ENCODE assay signal across 14 cellular contexts in genomic region chr2:1741851-1742250, GRCh38. TPM values are rescaled to one million over a fixed set of nuclear protein-coding genes. Genes with fewer than 3 reads are reported as not detected.
DNase-seq lines count a peak whose midpoint lies in the region; ATAC-seq, FAIRE-seq and TF ChIP-seq lines count a peak whose summit lies in the region.
"Had no signal": no experiment of that assay in that cellular context is flagged by ENCODE, and none has a peak within 500 bp of the region (broad histone marks: within the 10 kb centered on the region; RNA-seq: fewer than 3 reads in every experiment).

No MANE protein-coding gene starts in this region.

- no peak overlapping the region for H2AFZ ChIP-seq in H1 (ENCODE audit: low read length)
- no peak overlapping the region for H2AFZ ChIP-seq in MM.1S (ENCODE audit: low read length)

- no peak overlapping the region for H4K91ac ChIP-seq in H1 (replicated peaks; ENCODE audit: insufficient read length, low read length)

- peaks cover 0 to under 1% (median 0%) of the 10 kb centered on the region in 5 donors for H3K36me3 Mint-ChIP-seq in naive thymus-derived CD4-positive, alpha-beta T cell

- peak overlapping the region; percentile 67 to 73; a peak in 3 of 4 replicates for H3K4me2 ChIP-seq in H1 (ENCODE audit: insufficient read depth in 1 of 2, low read depth in 2 of 2, low read length in 2 of 2)
- H3K4me2 ChIP-seq in MM.1S (ENCODE audit: low read depth, low read length), result no peak overlapping the region

- no peak overlapping the region for H2BK5ac ChIP-seq in H1 (ENCODE audit: low read depth, low read length)

- POLR2A ChIA-PET in H1 (lab: Charles Lee; ENCODE audit: partially characterized antibody), result interaction anchor here (1.1 to 2.4 kb wide), 10 partner anchors 9 to 148 kb away, joined by 3 to 8 read pairs (median 4); no protein-coding TSS in a partner anchor
- POLR2A ChIA-PET in naive thymus-derived CD4-positive, alpha-beta T cell (lab: Charles Lee), result no interaction called here

- no peak overlapping the region for H4K5ac ChIP-seq in H1 (ENCODE audit: insufficient read length, low read depth, low read length)

- H3K79me1 ChIP-seq in H1 (ENCODE audit: low read depth, low read length), result peaks cover 9% of the 10 kb centered on the region

- no peak for ATAC-seq in heart right ventricle
- ATAC-seq in Right ventricle myocardium inferior, result no peak
- ATAC-seq in naive thymus-derived CD4-positive, alpha-beta T cell, result no peak
- no peak for ATAC-seq in GM19463 (IDR thresholded peaks at IDR 0.05; ENCODE audit: unreplicated experiment)
- no peak for ATAC-seq in GM19397 (IDR thresholded peaks at IDR 0.05; ENCODE audit: unreplicated experiment)

- H2BK12ac ChIP-seq in H1 (ENCODE audit: low read depth, low read length), result peak overlapping the region; percentile 32; the same call in 1 of the 2 replicates

- H2BK15ac ChIP-seq in H1 (ENCODE audit: low read length), result no peak overlapping the region

- intact Hi-C loops in heart right ventricle (cut with DNase I), result loop anchor here in 8 of 10 donors (2.0 to 10.0 kb wide), 9 partner anchors 25 to 151 kb away; no protein-coding TSS in a partner anchor
- intact Hi-C loops in Right ventricle myocardium inferior (cut with DNase I), result loop anchor here (2.0 kb wide), 2 partner anchors 21 to 33 kb away; no protein-coding TSS in a partner anchor
- intact Hi-C loops in naive thymus-derived CD4-positive, alpha-beta T cell (cut with micrococcal nuclease), result no loop called here

- no peak overlapping the region for H2AK5ac ChIP-seq in H1 (ENCODE audit: low read depth, low read length)

- H3K79me2 ChIP-seq in H1 (ENCODE audit: control insufficient read depth in 1 of 2, insufficient read depth in 2 of 2, low read length in 2 of 2) (peaks cover 7 to 56% of the 10 kb centered on the region in 2 experiments), MM.1S (ENCODE audit: low read length) (no peaks in the 10 kb centered on the region)

- peaks cover 27 to 46% (median 42%) of the 10 kb centered on the region in 5 donors for H3K27me3 Mint-ChIP-seq in naive thymus-derived CD4-positive, alpha-beta T cell

- no peak overlapping the region for H3K56ac ChIP-seq in H1 (replicated peaks; ENCODE audit: insufficient read length, low read depth, low read length)

- no peak for TF ChIP-seq RAD21 in H1 (IDR thresholded peaks at IDR 0.05 in 1 of 2, conservative IDR thresholded peaks at IDR 0.05 in 1 of 2; ENCODE audit: low read depth in 2 of 2, low read length in 2 of 2)

- 0 out of 2 replicates have a peak overlapping the region, but pooled peaks have one; percentile 38 for H2BK20ac ChIP-seq in H1 (ENCODE audit: low read length)

- no peak overlapping the region for H3K18ac ChIP-seq in H1 (ENCODE audit: extremely low read depth, low read length)

- H2BK120ac ChIP-seq in H1 (replicated peaks; ENCODE audit: low read depth, low read length), result no peak overlapping the region

- TF ChIP-seq CTCF in heart right ventricle (IDR thresholded peaks at IDR 0.05), result no peak
- TF ChIP-seq CTCF in H1 (IDR thresholded peaks at IDR 0.05; ENCODE audit: control extremely low read depth in 1 of 3, insufficient read depth in 1 of 3, low read depth in 1 of 3, low read length in 3 of 3), result no peak
- no peak for TF ChIP-seq CTCF in MM.1S (IDR thresholded peaks at IDR 0.05; ENCODE audit: low read length)

- H4K20me1 ChIP-seq in H1 (replicated peaks in 1 of 2; ENCODE audit: control insufficient read depth in 1 of 2, insufficient read depth in 2 of 2, low read length in 2 of 2) (peaks cover 0 to 20% of the 10 kb centered on the region in 2 experiments), MM.1S (ENCODE audit: insufficient read depth, low read length) (no peaks in the 10 kb centered on the region)

- H3K36me3 ChIP-seq in heart right ventricle (peaks cover 0 to 6% (median 0%) of the 10 kb centered on the region in 9 donors), H1 (ENCODE audit: control insufficient read depth in 2 of 4, insufficient read depth in 4 of 4, low read length in 3 of 4) (no peaks in the 10 kb centered on the region; a peak in 1 of 8 replicates), MM.1S (replicated peaks; ENCODE audit: insufficient read depth, low read length) (no peaks in the 10 kb centered on the region)
- no peaks in the 10 kb centered on the region for H3K36me3 ChIP-seq in naive thymus-derived CD4-positive, alpha-beta T cell (ENCODE audit: control insufficient read depth in 2 of 3, insufficient read depth in 3 of 3, low read length in 3 of 3)
- H3K36me3 ChIP-seq: BE2C, prostate gland had no signal

- H3F3A ChIP-seq in MM.1S (ENCODE audit: insufficient read depth, low read length), result no peaks in the 10 kb centered on the region

- CTCF ChIA-PET in H1 (lab: Charles Lee; ENCODE audit: partially characterized antibody), result interaction anchor here (0.9 to 2.6 kb wide), 18 partner anchors 9 to 191 kb away, joined by 3 to 18 read pairs (median 4); no protein-coding TSS in a partner anchor
- CTCF ChIA-PET in naive thymus-derived CD4-positive, alpha-beta T cell (lab: Charles Lee), result no interaction called here

- H3K4ac ChIP-seq in H1 (replicated peaks; ENCODE audit: insufficient read length, low read depth, low read length), result no peak overlapping the region

- peaks cover 0 to 40% (median 11%) of the 10 kb centered on the region in 7 donors for H3K27me3 ChIP-seq in heart right ventricle
- H3K27me3 ChIP-seq in H1 (replicated peaks in 1 of 4; ENCODE audit: control insufficient read depth in 3 of 4, extremely low read depth in 1 of 4, insufficient read depth in 3 of 4, low read length in 3 of 4), result peaks cover 0 to 16% (median 10%) of the 10 kb centered on the region in 4 experiments; a peak in 5 of 7 replicates
- no peaks in the 10 kb centered on the region for H3K27me3 ChIP-seq in naive thymus-derived CD4-positive, alpha-beta T cell (ENCODE audit: control insufficient read depth in 2 of 2, insufficient read depth in 2 of 2, low read length in 2 of 2)
- no peaks in the 10 kb centered on the region for H3K27me3 ChIP-seq in MM.1S (replicated peaks; ENCODE audit: insufficient read depth, low read length)

- peaks cover 0 to 2% (median 0%) of the 10 kb centered on the region in 11 donors for H3K9me3 Mint-ChIP-seq in naive thymus-derived CD4-positive, alpha-beta T cell

- H3K4me3 Mint-ChIP-seq in naive thymus-derived CD4-positive, alpha-beta T cell, result peak overlapping the region in 7 of 10 donors; percentile 21 to 79 (median 49)

- 79 to 86% methylated on average over 14 of the region's 14 CpGs for WGBS in heart right ventricle, 2 donors
- 85% methylated on average over 14 of the region's 14 CpGs; no CpG with 5 or more reads in 1 of the 2 experiments for WGBS in H1 (ENCODE audit: extremely low coverage in 1 of 2, insufficient coverage in 1 of 2, insufficient read length in 1 of 2, insufficient replicate concordance in 2 of 2, low coverage in 1 of 2, low lambda C conversion rate in 2 of 2, missing lambda C conversion rate in 1 of 2), 2 experiments

- no peak for TF ChIP-seq EP300 in H1 (IDR thresholded peaks at IDR 0.05; ENCODE audit: borderline replicate concordance in 1 of 2, low read depth in 2 of 2, low read length in 2 of 2)

- H3K27ac Mint-ChIP-seq in naive thymus-derived CD4-positive, alpha-beta T cell, result no peak overlapping the region

- DNase-seq in heart right ventricle (peak in 1 of 2 donors; percentile 3), Right ventricle myocardium inferior (ENCODE audit: missing footprints) (no peak), H1 (ENCODE audit: low read depth in 1 of 2, low spot score in 2 of 2) (peak in 1 of 2 experiments; percentile 43), MM.1S (no peak)
- DNase-seq in naive thymus-derived CD4-positive, alpha-beta T cell, result no peak
- no peak for DNase-seq in stimulated activated naive CD4-positive, alpha-beta T cell treated with Interleukin-2 at 50 U/mL for 16 hours (lab: John Stamatoyannopoulos, UW)
- DNase-seq: BE2C, GF-D8, Kasumi-1, kidney glomerular epithelial cell, NCI-H510A treated with DMSO at 0.1 percent for 48 hours had no signal

- H3K27ac ChIP-seq in heart right ventricle (peak overlapping the region in 7 of 10 donors; percentile 81 to 97 (median 93)), H1 (ENCODE audit: low read depth, low read length) (no peak overlapping the region), MM.1S (ENCODE audit: low read length) (no peak overlapping the region)
- no peak overlapping the region for H3K27ac ChIP-seq in naive thymus-derived CD4-positive, alpha-beta T cell (ENCODE audit: low read depth, low read length)

- peaks cover 2% of the 10 kb centered on the region; the same call in 1 of the 2 replicates for H3K23me2 ChIP-seq in H1 (ENCODE audit: low read depth, low read length)

- no peak overlapping the region for H3K14ac ChIP-seq in H1 (ENCODE audit: insufficient read length)

- no peak overlapping the region for H3K9ac ChIP-seq in H1 (replicated peaks in 1 of 4; ENCODE audit: extremely low read depth in 1 of 4, low read depth in 3 of 4, low read length in 3 of 4)
- H3K9ac ChIP-seq in MM.1S (ENCODE audit: low read length), result no peak overlapping the region

- H3K4me1 Mint-ChIP-seq in naive thymus-derived CD4-positive, alpha-beta T cell, result peaks cover 0 to 12% (median 4%) of the 10 kb centered on the region in 7 donors

- no peak for TF ChIP-seq POLR2A in H1 (IDR thresholded peaks at IDR 0.05; ENCODE audit: control extremely low read depth in 1 of 2, low read depth in 2 of 2, low read length in 2 of 2)

- H3K9me3 ChIP-seq in heart right ventricle (peaks cover 0 to 4% (median 0%) of the 10 kb centered on the region in 11 donors), H1 (ENCODE audit: insufficient read depth in 2 of 2, low read depth in 1 of 2, low read length in 1 of 2) (no peaks in the 10 kb centered on the region), MM.1S (replicated peaks; ENCODE audit: insufficient read depth, low read length) (no peaks in the 10 kb centered on the region)
- no peaks in the 10 kb centered on the region for H3K9me3 ChIP-seq in naive thymus-derived CD4-positive, alpha-beta T cell (ENCODE audit: control insufficient read depth in 2 of 3, low read length in 3 of 3)
- H3K9me3 ChIP-seq: BE2C, prostate gland had no signal

- no peak overlapping the region; the same call in 1 of the 2 replicates for H4K8ac ChIP-seq in H1 (ENCODE audit: extremely low read depth, insufficient read depth, low read length)

- peak overlapping the region in 4 of 10 donors; percentile 69 to 75 (median 74) for H3K4me3 ChIP-seq in heart right ventricle
- peak overlapping the region in 1 of 4 experiments; percentile 94; a peak in 1 of 8 replicates for H3K4me3 ChIP-seq in H1 (ENCODE audit: extremely low read depth in 1 of 4, insufficient read depth in 2 of 4, low read depth in 3 of 4, low read length in 4 of 4)
- no peak overlapping the region for H3K4me3 ChIP-seq in naive thymus-derived CD4-positive, alpha-beta T cell (ENCODE audit: low read length)
- H3K4me3 ChIP-seq in MM.1S (ENCODE audit: low read length), result no peak overlapping the region

- H3K9me2 ChIP-seq in MM.1S (replicated peaks; ENCODE audit: insufficient read depth, low read length), result no peaks in the 10 kb centered on the region

- peaks cover 0 to 74% (median 50%) of the 10 kb centered on the region in 9 donors for H3K4me1 ChIP-seq in heart right ventricle
- H3K4me1 ChIP-seq in H1 (replicated peaks in 1 of 4; ENCODE audit: control insufficient read depth in 3 of 4, insufficient read depth in 4 of 4, low read length in 3 of 4), result peaks cover 1 to 24% (median 6%) of the 10 kb centered on the region in 4 experiments; a peak in 5 of 7 replicates
- H3K4me1 ChIP-seq in naive thymus-derived CD4-positive, alpha-beta T cell (ENCODE audit: control insufficient read depth in 2 of 2, insufficient read depth in 2 of 2, low read length in 2 of 2), result no peaks in the 10 kb centered on the region
- H3K4me1 ChIP-seq in MM.1S (ENCODE audit: low read length), result no peaks in the 10 kb centered on the region
- H3K4me1 ChIP-seq: BE2C, prostate gland had no signal

- no peak for FAIRE-seq in H1 (lab: Jason Lieb, UNC)

- H3K23ac ChIP-seq in H1 (ENCODE audit: insufficient read length), result no peak overlapping the region

RNA-seq across cellular contexts. Expression of gene PXDN, which starts 2.5 kb away (rescaled TPM):
- total RNA-seq in heart right ventricle (10 to 100 TPM; 12.3 to 65.0 (median 20.3) TPM), Right ventricle myocardium inferior (19.7 TPM)
- polyA plus RNA-seq in heart right ventricle (10 to 100 TPM in 1 of 2 donors, 1 to 10 TPM in 1; 7.8 to 19.1 TPM), H1 (2011; rRNA removed) (104 and 204 TPM in 2 replicates)
- total RNA-seq in H1 (2021; fragmentation: NEBNext Ultra II Directional; extraction: Animal tissue kit (Norgen Biotek cat#: 25700)), result 131 and 141 TPM in 2 replicates
- 80.0 TPM for polyA plus RNA-seq in H1 (2011; cell fraction: cytosol; rRNA removed)
- 206 TPM for polyA plus RNA-seq in H1 (2011; cell fraction: nucleus; rRNA removed)
- 74.0 to 91.4 TPM (median 80.3 TPM) in 4 replicates for polyA plus RNA-seq in H1 (2012, experiment 1 of 2)
- 31.1 TPM for polyA plus RNA-seq in H1 (2012, experiment 2 of 2)
- polyA plus RNA-seq in H1 (2013, experiment 1 of 2), result 208 TPM
- 187 TPM for polyA plus RNA-seq in H1 (2013, experiment 2 of 2)
- polyA minus RNA-seq in H1 (2011; rRNA and poly(A)+ RNA removed), result 68.1 and 71.5 TPM in 2 replicates
- 54.3 TPM for polyA minus RNA-seq in H1 (2011; cell fraction: cytosol; rRNA and poly(A)+ RNA removed)
- 58.5 TPM for polyA minus RNA-seq in H1 (2011; cell fraction: nucleus; rRNA and poly(A)+ RNA removed)
- 1 to 10 TPM in 1 of 5 experiments, under 1 TPM in 1, not detected in 3; 0.47 to 3.1 TPM for total RNA-seq in naive thymus-derived CD4-positive, alpha-beta T cell
- 1 to 10 TPM in 1 of 2 donors, under 1 TPM in 1; 0.74 to 1.3 TPM for polyA plus RNA-seq in naive thymus-derived CD4-positive, alpha-beta T cell

Comparison
In these comparisons a context has a peak if more than half of its experiments do, and no peak if none do; other contexts are left out.
1. H3K27ac ChIP-seq: peak in heart right ventricle (7 of 10); none in H1 (single experiment), naive thymus-derived CD4-positive, alpha-beta T cell (single experiment) and MM.1S (single experiment).
2. intact Hi-C loops: an anchor here in heart right ventricle (2.0 to 10.0 kb wide) and Right ventricle myocardium inferior (2.0 kb wide); none called in naive thymus-derived CD4-positive, alpha-beta T cell.